Comparison of ENCODE assay signal across 1 cellular context in genomic region chr19:288911-289310, GRCh38.
TF ChIP-seq lines count a peak whose summit lies in the region.

No MANE protein-coding gene starts in this region.

TF ChIP-seq in WTC11, 78 proteins besides CTCF, POLR2A, EP300 and RAD21 (continued from another document):
- TF ChIP-seq, protein P1, sequence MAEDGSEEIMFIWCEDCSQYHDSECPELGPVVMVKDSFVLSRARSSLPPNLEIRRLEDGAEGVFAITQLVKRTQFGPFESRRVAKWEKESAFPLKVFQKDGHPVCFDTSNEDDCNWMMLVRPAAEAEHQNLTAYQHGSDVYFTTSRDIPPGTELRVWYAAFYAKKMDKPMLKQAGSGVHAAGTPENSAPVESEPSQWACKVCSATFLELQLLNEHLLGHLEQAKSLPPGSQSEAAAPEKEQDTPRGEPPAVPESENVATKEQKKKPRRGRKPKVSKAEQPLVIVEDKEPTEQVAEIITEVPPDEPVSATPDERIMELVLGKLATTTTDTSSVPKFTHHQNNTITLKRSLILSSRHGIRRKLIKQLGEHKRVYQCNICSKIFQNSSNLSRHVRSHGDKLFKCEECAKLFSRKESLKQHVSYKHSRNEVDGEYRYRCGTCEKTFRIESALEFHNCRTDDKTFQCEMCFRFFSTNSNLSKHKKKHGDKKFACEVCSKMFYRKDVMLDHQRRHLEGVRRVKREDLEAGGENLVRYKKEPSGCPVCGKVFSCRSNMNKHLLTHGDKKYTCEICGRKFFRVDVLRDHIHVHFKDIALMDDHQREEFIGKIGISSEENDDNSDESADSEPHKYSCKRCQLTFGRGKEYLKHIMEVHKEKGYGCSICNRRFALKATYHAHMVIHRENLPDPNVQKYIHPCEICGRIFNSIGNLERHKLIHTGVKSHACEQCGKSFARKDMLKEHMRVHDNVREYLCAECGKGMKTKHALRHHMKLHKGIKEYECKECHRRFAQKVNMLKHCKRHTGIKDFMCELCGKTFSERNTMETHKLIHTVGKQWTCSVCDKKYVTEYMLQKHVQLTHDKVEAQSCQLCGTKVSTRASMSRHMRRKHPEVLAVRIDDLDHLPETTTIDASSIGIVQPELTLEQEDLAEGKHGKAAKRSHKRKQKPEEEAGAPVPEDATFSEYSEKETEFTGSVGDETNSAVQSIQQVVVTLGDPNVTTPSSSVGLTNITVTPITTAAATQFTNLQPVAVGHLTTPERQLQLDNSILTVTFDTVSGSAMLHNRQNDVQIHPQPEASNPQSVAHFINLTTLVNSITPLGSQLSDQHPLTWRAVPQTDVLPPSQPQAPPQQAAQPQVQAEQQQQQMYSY (CRISPR knock-in tag; IDR thresholded peaks at IDR 0.05) = no peak
- no peak for TF ChIP-seq NR3C1 (CRISPR knock-in tag; conservative IDR thresholded peaks at IDR 0.05; ENCODE audit: low read depth)
- TF ChIP-seq ATF6 (CRISPR knock-in tag; IDR thresholded peaks at IDR 0.05) = no peak
- no peak for TF ChIP-seq JUN (CRISPR knock-in tag; IDR thresholded peaks at IDR 0.05)
- no peak for TF ChIP-seq ZNF317 (CRISPR knock-in tag; IDR thresholded peaks at IDR 0.05; ENCODE audit: borderline replicate concordance, low read depth)
- TF ChIP-seq ZBTB21 (CRISPR knock-in tag; IDR thresholded peaks at IDR 0.05; ENCODE audit: borderline replicate concordance) = no peak
